ENCODE assay signal across 20 cellular contexts in genomic region chr4:8507624-8508023, GRCh38.
DNase-seq lines count a peak whose midpoint lies in the region; ATAC-seq, FAIRE-seq and TF ChIP-seq lines count a peak whose summit lies in the region.
"Had no signal": no experiment of that assay in that cellular context is flagged by ENCODE, and none has a peak within 500 bp of the region (broad histone marks: within the 10 kb centered on the region; RNA-seq: fewer than 3 reads in every experiment).

No MANE protein-coding gene starts in this region.

- H3K27me3 ChIP-seq in SJCRH30 (no peaks in the 10 kb centered on the region), H1 (replicated peaks in 1 of 4; ENCODE audit: control insufficient read depth in 3 of 4, extremely low read depth in 1 of 4, insufficient read depth in 3 of 4, low read length in 3 of 4) (no peaks in the 10 kb centered on the region; a peak in 3 of 7 replicates), thoracic aorta (replicated peaks; ENCODE audit: insufficient read depth) (no peaks in the 10 kb centered on the region)
- H3K27me3 ChIP-seq: adrenal gland, heart left ventricle had no signal

- H3K4me1 ChIP-seq in SJCRH30 (peaks cover 50% of the 10 kb centered on the region), H1 (replicated peaks in 1 of 4; ENCODE audit: control insufficient read depth in 3 of 4, insufficient read depth in 4 of 4, low read length in 3 of 4) (peaks cover 6 to 24% (median 14%) of the 10 kb centered on the region in 4 experiments), thoracic aorta (ENCODE audit: control insufficient read depth in 1 of 2, low read depth in 2 of 2) (peaks cover 29 to 52% of the 10 kb centered on the region in 2 donors)
- H3K4me1 ChIP-seq: adrenal gland had no signal

- H3K36me3 ChIP-seq in SJCRH30: no peaks in the 10 kb centered on the region
- no peaks in the 10 kb centered on the region for H3K36me3 ChIP-seq in H1 (ENCODE audit: control insufficient read depth in 2 of 4, insufficient read depth in 4 of 4, low read length in 3 of 4)
- H3K36me3 ChIP-seq in thoracic aorta: no peaks in the 10 kb centered on the region
- H3K36me3 ChIP-seq: adrenal gland, heart left ventricle had no signal

- POLR2A ChIA-PET in H1 (lab: Charles Lee; ENCODE audit: partially characterized antibody): interaction anchor here (1.1 to 1.5 kb wide), 2 partner anchors 11 to 35 kb away, joined by 3 read pairs; no protein-coding TSS in a partner anchor

- CTCF ChIA-PET in H1 (lab: Charles Lee; ENCODE audit: partially characterized antibody): interaction anchor here (0.7 to 1.8 kb wide), 9 partner anchors 9 to 100 kb away, joined by 3 to 6 read pairs (median 3); no protein-coding TSS in a partner anchor

- 94% methylated on average over 8 of the region's 9 CpGs; no CpG with 5 or more reads in 1 of the 2 experiments for WGBS in H1 (ENCODE audit: extremely low coverage in 1 of 2, insufficient coverage in 1 of 2, insufficient read length in 1 of 2, insufficient replicate concordance in 2 of 2, low coverage in 1 of 2, low lambda C conversion rate in 2 of 2, missing lambda C conversion rate in 1 of 2), 2 experiments

- H2BK5ac ChIP-seq in H1 (ENCODE audit: low read depth, low read length): no peak overlapping the region

- no peak overlapping the region for H3K4me3 Mint-ChIP-seq in nephron
- H3K4me3 Mint-ChIP-seq: activated CD4-positive, alpha-beta T cell treated with anti-CD3 and anti-CD28 coated beads for 36 hours; naive thymus-derived CD8-positive, alpha-beta T cell had no signal

- H3K36me3 Mint-ChIP-seq in nephron (ENCODE audit: low read depth): no peaks in the 10 kb centered on the region

- TF ChIP-seq CTCF in H1 (IDR thresholded peaks at IDR 0.05; ENCODE audit: control extremely low read depth in 1 of 3, insufficient read depth in 1 of 3, low read depth in 1 of 3, low read length in 3 of 3) (no peak), nephron (IDR thresholded peaks at IDR 0.05; ENCODE audit: unreplicated experiment in 3 of 3) (no peak), thoracic aorta (IDR thresholded peaks at IDR 0.05) (no peak)

- H2AFZ ChIP-seq in H1 (ENCODE audit: low read length): no peak overlapping the region

- H2BK15ac ChIP-seq in H1 (ENCODE audit: low read length): no peak overlapping the region

- H3K9me3 ChIP-seq in SJCRH30 (replicated peaks) (0 out of 2 replicates have a peak, but pooled peaks cover under 1% of the 10 kb centered on the region), H1 (ENCODE audit: insufficient read depth in 2 of 2, low read depth in 1 of 2, low read length in 1 of 2) (peaks cover 0 to 1% of the 10 kb centered on the region in 2 experiments; a peak in 1 of 4 replicates), thoracic aorta (no peaks in the 10 kb centered on the region)
- H3K9me3 ChIP-seq: adrenal gland, heart left ventricle, psoas muscle had no signal

- H4K8ac ChIP-seq in H1 (ENCODE audit: extremely low read depth, insufficient read depth, low read length): no peak overlapping the region

- H3K14ac ChIP-seq in H1 (ENCODE audit: insufficient read length): no peak overlapping the region

- H4K20me1 ChIP-seq in H1 (replicated peaks in 1 of 2; ENCODE audit: control insufficient read depth in 1 of 2, insufficient read depth in 2 of 2, low read length in 2 of 2): no peaks in the 10 kb centered on the region

- peak overlapping the region; percentile 56 to 87 (median 67) for H3K27ac Mint-ChIP-seq in nephron
- H3K27ac Mint-ChIP-seq: activated CD4-positive, alpha-beta T cell treated with anti-CD3 and anti-CD28 coated beads for 36 hours; activated T-helper 2 cell treated with anti-CD3 and anti-CD28 coated beads, Interferon-gamma antibody, Interleukin-2, Interleukin-4, amounts not matched to agents 10 μg/mL and 5 μg/mL and 100 μg/mL, durations not matched to agents 14 hours and 24 hours and 36 hours had no signal

- H3K9ac ChIP-seq in H1 (replicated peaks in 1 of 4; ENCODE audit: extremely low read depth in 1 of 4, low read depth in 3 of 4, low read length in 3 of 4): no peak overlapping the region

- H3K56ac ChIP-seq in H1 (replicated peaks; ENCODE audit: insufficient read length, low read depth, low read length): no peak overlapping the region

- H2BK120ac ChIP-seq in H1 (replicated peaks; ENCODE audit: low read depth, low read length): no peak overlapping the region

- no peak overlapping the region for H2BK20ac ChIP-seq in H1 (ENCODE audit: low read length)

- H3K27me3 Mint-ChIP-seq in nephron (ENCODE audit: low read depth): peaks cover 11% of the 10 kb centered on the region
- H3K27me3 Mint-ChIP-seq: activated CD4-positive, alpha-beta T cell treated with anti-CD3 and anti-CD28 coated beads for 36 hours; naive thymus-derived CD8-positive, alpha-beta T cell had no signal

- TF ChIP-seq RAD21 in H1 (IDR thresholded peaks at IDR 0.05 in 1 of 2, conservative IDR thresholded peaks at IDR 0.05 in 1 of 2; ENCODE audit: low read depth in 2 of 2, low read length in 2 of 2): no peak

- no peak for FAIRE-seq in H1 (lab: Jason Lieb, UNC)

- H3K79me2 ChIP-seq in H1 (ENCODE audit: control insufficient read depth in 1 of 2, insufficient read depth in 2 of 2, low read length in 2 of 2): no peaks in the 10 kb centered on the region

- peaks cover 19% of the 10 kb centered on the region for H3K4me1 Mint-ChIP-seq in nephron
- H3K4me1 Mint-ChIP-seq: activated CD4-positive, alpha-beta T cell treated with anti-CD3 and anti-CD28 coated beads for 36 hours had no signal

- no peak for TF ChIP-seq EP300 in H1 (IDR thresholded peaks at IDR 0.05; ENCODE audit: borderline replicate concordance in 1 of 2, low read depth in 2 of 2, low read length in 2 of 2)

- H3K9me3 Mint-ChIP-seq in nephron: no peaks in the 10 kb centered on the region
- H3K9me3 Mint-ChIP-seq: activated T-helper 2 cell treated with anti-CD3 and anti-CD28 coated beads, Interferon-gamma antibody, Interleukin-2, Interleukin-4, amounts not matched to agents 10 μg/mL and 5 μg/mL and 100 μg/mL, durations not matched to agents 14 hours and 24 hours and 36 hours had no signal

- H3K4me2 ChIP-seq in H1 (ENCODE audit: insufficient read depth in 1 of 2, low read depth in 2 of 2, low read length in 2 of 2): no peak overlapping the region

- H3K79me1 ChIP-seq in H1 (ENCODE audit: low read depth, low read length): no peaks in the 10 kb centered on the region

- H4K5ac ChIP-seq in H1 (ENCODE audit: insufficient read length, low read depth, low read length): no peak overlapping the region

- no peak overlapping the region for H3K18ac ChIP-seq in H1 (ENCODE audit: extremely low read depth, low read length)

- no peak for ATAC-seq in thoracic aorta (ENCODE audit: insufficient number of reproducible peaks, low FRiP score, low read depth)
- ATAC-seq: activated CD4-positive, alpha-beta T cell treated with anti-CD3 and anti-CD28 coated beads for 36 hours; naive thymus-derived CD8-positive, alpha-beta T cell had no signal

- peak overlapping the region; percentile 44 for H3K4ac ChIP-seq in H1 (replicated peaks; ENCODE audit: insufficient read length, low read depth, low read length)

- no peak overlapping the region for H3K4me3 ChIP-seq in SJCRH30
- no peak overlapping the region for H3K4me3 ChIP-seq in H1 (ENCODE audit: extremely low read depth in 1 of 4, insufficient read depth in 2 of 4, low read depth in 3 of 4, low read length in 4 of 4)
- no peak overlapping the region for H3K4me3 ChIP-seq in thoracic aorta
- H3K4me3 ChIP-seq: adrenal gland, heart left ventricle, psoas muscle had no signal

- no peaks in the 10 kb centered on the region for H3K23me2 ChIP-seq in H1 (ENCODE audit: low read depth, low read length)

- no peak overlapping the region for H4K91ac ChIP-seq in H1 (replicated peaks; ENCODE audit: insufficient read length, low read length)

- no peak for DNase-seq in SJCRH30
- DNase-seq in H1 (ENCODE audit: low read depth in 1 of 2, low spot score in 2 of 2): no peak
- DNase-seq in thoracic aorta (ENCODE audit: low spot score): no peak
- no peak for DNase-seq in activated T-cell treated with anti-CD3 and anti-CD28 coated beads for 4 hours
- no peak for DNase-seq in HT-29 (ENCODE audit: low spot score)
- DNase-seq in NCI-H2081 (lab: John Stamatoyannopoulos, UW): no peak
- no peak for DNase-seq in ureter (ENCODE audit: low spot score)
- DNase-seq: activated CD4-positive, alpha-beta T cell treated with anti-CD3 and anti-CD28 coated beads for 36 hours; adrenal gland; central memory CD4-positive, alpha-beta T cell; DND-41; effector CD4-positive, alpha-beta T cell; heart left ventricle; NCI-H187; psoas muscle; SW 1271 had no signal

- peak overlapping the region; percentile 80 for H3K27ac ChIP-seq in SJCRH30
- H3K27ac ChIP-seq in H1 (ENCODE audit: low read depth, low read length): no peak overlapping the region
- peak overlapping the region; percentile 52 to 83 for H3K27ac ChIP-seq in thoracic aorta
- H3K27ac ChIP-seq: RWPE1 had no signal

- TF ChIP-seq POLR2A in H1 (IDR thresholded peaks at IDR 0.05; ENCODE audit: control extremely low read depth in 1 of 2, low read depth in 2 of 2, low read length in 2 of 2): no peak

- 0 out of 2 replicates have a peak overlapping the region, but pooled peaks have one; percentile 80 for H2BK12ac ChIP-seq in H1 (ENCODE audit: low read depth, low read length)

- H2AK5ac ChIP-seq in H1 (ENCODE audit: low read depth, low read length): no peak overlapping the region

- no peak overlapping the region for H3K23ac ChIP-seq in H1 (ENCODE audit: insufficient read length)

TF ChIP-seq in H1, 55 proteins besides CTCF, POLR2A, EP300 and RAD21:
- TF ChIP-seq POLR2AphosphoS5 (IDR thresholded peaks at IDR 0.05; ENCODE audit: low read depth, low read length): no peak
- TF ChIP-seq, protein P1, sequence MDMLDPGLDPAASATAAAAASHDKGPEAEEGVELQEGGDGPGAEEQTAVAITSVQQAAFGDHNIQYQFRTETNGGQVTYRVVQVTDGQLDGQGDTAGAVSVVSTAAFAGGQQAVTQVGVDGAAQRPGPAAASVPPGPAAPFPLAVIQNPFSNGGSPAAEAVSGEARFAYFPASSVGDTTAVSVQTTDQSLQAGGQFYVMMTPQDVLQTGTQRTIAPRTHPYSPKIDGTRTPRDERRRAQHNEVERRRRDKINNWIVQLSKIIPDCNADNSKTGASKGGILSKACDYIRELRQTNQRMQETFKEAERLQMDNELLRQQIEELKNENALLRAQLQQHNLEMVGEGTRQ (IDR thresholded peaks at IDR 0.05; ENCODE audit: low read length): no peak
- no peak for TF ChIP-seq HDAC2 (IDR thresholded peaks at IDR 0.05; ENCODE audit: borderline replicate concordance in 1 of 2, low read depth in 2 of 2, low read length in 2 of 2)
- no peak for TF ChIP-seq TBP (IDR thresholded peaks at IDR 0.05; ENCODE audit: low read depth, low read length)
- no peak for TF ChIP-seq HDAC6 (IDR thresholded peaks at IDR 0.05; ENCODE audit: low read depth, low read length)
- TF ChIP-seq SP4 (IDR thresholded peaks at IDR 0.05; ENCODE audit: low read length): no peak
